ENCODE assay signal across 10 cellular contexts in genomic region chr19:3868770-3869456, GRCh38. TPM values are rescaled to one million over a fixed set of nuclear protein-coding genes. Genes with fewer than 3 reads are reported as not detected.
DNase-seq lines count a peak whose midpoint lies in the region; ATAC-seq, FAIRE-seq and TF ChIP-seq lines count a peak whose summit lies in the region.
"Had no signal": no experiment of that assay in that cellular context is flagged by ENCODE, and none has a peak within 500 bp of the region (broad histone marks: within the 10 kb centered on the region; RNA-seq: fewer than 3 reads in every experiment).

TSS of gene ZFR2 (minus strand) at chr19:3869038. CDS start at chr19:3869017, 21 bp downstream.

- H3K9me3 Mint-ChIP-seq in Caco-2 (ENCODE audit: unreplicated experiment), result peaks cover 7% of the 10 kb centered on the region
- peaks cover 21% of the 10 kb centered on the region for H3K9me3 Mint-ChIP-seq in nephron progenitor cell

- H3K9me3 ChIP-seq in Caco-2, result no peaks in the 10 kb centered on the region

- no peaks in the 10 kb centered on the region for H3K27me3 ChIP-seq in Caco-2 (replicated peaks; ENCODE audit: control insufficient read depth, insufficient read depth, low read length)

- no peak for FAIRE-seq in urothelium cell line (lab: Jason Lieb, UNC)
- FAIRE-seq: G401.6, H54 had no signal

- H3K4me1 ChIP-seq in Caco-2, result no peaks in the 10 kb centered on the region

- no peaks in the 10 kb centered on the region for H3K36me3 ChIP-seq in Caco-2 (ENCODE audit: control insufficient read depth, insufficient read depth, low read length)

- intact Hi-C loops in Caco-2 (cut with micrococcal nuclease; ENCODE audit: unreplicated experiment), result no loop called here

- no TSS peak for BruUV-seq in Caco-2 (replicated peaks; lab: Mats Ljungman, UMichigan)

- TF ChIP-seq CTCF in Caco-2 (IDR thresholded peaks at IDR 0.05; ENCODE audit: insufficient read depth in 1 of 2, low read depth in 1 of 2, low read length in 1 of 2, severe bottlenecking in 1 of 2, unreplicated experiment in 1 of 2), result no peak
- no peak for TF ChIP-seq CTCF in nephron progenitor cell (IDR thresholded peaks at IDR 0.05)
- no peak for TF ChIP-seq CTCF in GM20000 (IDR thresholded peaks at IDR 0.05; ENCODE audit: extremely low read depth, missing control alignments)

- peak within 1 kb of the TSS; percentile 35 for H3K4me3 Mint-ChIP-seq in Caco-2 (ENCODE audit: unreplicated experiment)
- peak within 1 kb of the TSS; percentile 76 for H3K4me3 Mint-ChIP-seq in nephron progenitor cell

- ATAC-seq in HG02798 (IDR thresholded peaks at IDR 0.05; ENCODE audit: poor library complexity, unreplicated experiment), result no peak
- no peak for ATAC-seq in HG02642 (IDR thresholded peaks at IDR 0.05; ENCODE audit: poor library complexity, unreplicated experiment)

- H3K36me3 Mint-ChIP-seq in Caco-2 (ENCODE audit: insufficient read depth, unreplicated experiment) (peaks cover 5% of the 10 kb centered on the region), nephron progenitor cell (ENCODE audit: low read depth) (no peaks in the 10 kb centered on the region)

- H3K27ac Mint-ChIP-seq in Caco-2 (ENCODE audit: unreplicated experiment) (no peak within 1 kb of the TSS), nephron progenitor cell (peak within 1 kb of the TSS; percentile 54)

- DNase-seq in Caco-2, result peak in 1 of 2 experiments; percentile 52
- DNase-seq in NCI-H510A treated with DMSO at 0.1 percent for 48 hours (lab: John Stamatoyannopoulos, UW), result peak; percentile 22
- DNase-seq in astrocyte of the hippocampus (ENCODE audit: low read depth, low spot score), result peak; percentile 24
- peak; percentile 63 for DNase-seq in nephron progenitor cell
- no peak for DNase-seq in GM20000 (ENCODE audit: low spot score)
- DNase-seq in urothelium cell line (ENCODE audit: low spot score), result no peak

- CTCF ChIA-PET in Caco-2 (lab: Charles Lee), result no interaction called here

- H3K4me1 Mint-ChIP-seq in Caco-2 (ENCODE audit: low read depth, unreplicated experiment) (no peaks in the 10 kb centered on the region), nephron progenitor cell (peaks cover 14% of the 10 kb centered on the region)

- no peak within 1 kb of the TSS for H3K4me3 ChIP-seq in Caco-2 (ENCODE audit: low read depth, low read length)

- peaks cover 19% of the 10 kb centered on the region for H3K27me3 Mint-ChIP-seq in Caco-2 (ENCODE audit: insufficient read depth, unreplicated experiment)
- peaks cover 76% of the 10 kb centered on the region for H3K27me3 Mint-ChIP-seq in nephron progenitor cell (ENCODE audit: low read depth, poor library complexity)

- POLR2A ChIA-PET in Caco-2 (lab: Charles Lee), result no interaction called here

RNA-seq across cellular contexts. Expression of gene ZFR2, which starts in this region (rescaled TPM):
- total RNA-seq in Caco-2 (2022), result not detected in 2 replicates

Comparison
In these comparisons a context has a peak if more than half of its experiments do, and no peak if none do; other contexts are left out.
1. DNase-seq: peak in NCI-H510A treated with DMSO at 0.1 percent for 48 hours (single experiment), astrocyte of the hippocampus (single experiment) and nephron progenitor cell (single experiment); none in GM20000 (single experiment) and urothelium cell line (single experiment).